Comparison of ENCODE assay signal across 12 cellular contexts in the genomic region with DNA sequence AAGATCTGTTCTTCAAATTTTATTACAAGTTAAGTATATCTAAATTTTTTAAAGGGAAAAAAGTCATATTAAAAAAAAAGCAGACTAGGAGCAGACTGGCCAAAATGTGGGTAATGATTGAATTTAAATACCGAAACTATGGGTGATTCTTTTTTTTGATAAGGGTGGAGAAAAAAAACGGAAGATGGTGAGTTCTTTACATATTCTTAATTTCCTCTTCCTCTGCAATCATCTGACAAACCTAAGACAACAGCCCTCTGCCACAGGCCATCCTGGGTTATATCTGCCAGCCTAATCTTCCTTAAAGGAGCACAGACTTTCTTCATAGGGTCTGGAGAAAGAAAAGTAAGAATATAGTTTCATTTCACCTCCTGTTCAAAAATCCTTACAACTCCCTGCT.
DNase-seq lines count a peak whose midpoint lies in the region; ATAC-seq, FAIRE-seq and TF ChIP-seq lines count a peak whose summit lies in the region.
"Had no signal": no experiment of that assay in that cellular context is flagged by ENCODE, and none has a peak within 500 bp of the region (broad histone marks: within the 10 kb centered on the region; RNA-seq: fewer than 3 reads in every experiment).

No MANE protein-coding gene starts in this region.

- ATAC-seq in T-cell (replicated peaks in 1 of 4) (no peak), GM18858 (IDR thresholded peaks at IDR 0.05; ENCODE audit: unreplicated experiment) (no peak), body of pancreas (no peak)
- ATAC-seq: foreskin keratinocyte had no signal

- no peak overlapping the region for H3K9ac ChIP-seq in kidney (ENCODE audit: low read length in 2 of 2)

- intact Hi-C loops in activated CD4-positive, alpha-beta memory T cell treated with anti-CD3 and anti-CD28 coated beads for 36 hours (cut with micrococcal nuclease) = loop anchor here (5.0 kb wide), 1 partner anchor 37 kb away; no protein-coding TSS in a partner anchor
- intact Hi-C loops in kidney (cut with DNase I) (no loop called here), body of pancreas (cut with DNase I) (no loop called here)

- H3K9me3 ChIP-seq in kidney (ENCODE audit: control insufficient read depth in 1 of 2, low read length in 2 of 2) (no peaks in the 10 kb centered on the region), body of pancreas (no peaks in the 10 kb centered on the region)
- H3K9me3 ChIP-seq: SJCRH30 had no signal

- H3K4me1 ChIP-seq in kidney (ENCODE audit: control insufficient read depth in 1 of 2, insufficient read depth in 1 of 2, low read depth in 1 of 2, low read length in 2 of 2) (peaks cover 24 to 32% of the 10 kb centered on the region in 2 donors), body of pancreas (peaks cover 49% of the 10 kb centered on the region)

- peak overlapping the region; percentile 38 to 63 for H3K27ac ChIP-seq in kidney (ENCODE audit: low read depth in 2 of 2, low read length in 2 of 2)
- peak overlapping the region; percentile 9 for H3K27ac ChIP-seq in substantia nigra (ENCODE audit: low read depth, low read length, poor library complexity, severe bottlenecking)
- H3K27ac ChIP-seq in body of pancreas = peak overlapping the region in 2 of 4 donors; percentile 3 to 82
- H3K27ac ChIP-seq: foreskin keratinocyte, SJCRH30 had no signal

- H3K36me3 ChIP-seq in kidney (ENCODE audit: control insufficient read depth in 1 of 2, insufficient read depth in 2 of 2, low read length in 2 of 2) = no peaks in the 10 kb centered on the region
- no peaks in the 10 kb centered on the region for H3K36me3 ChIP-seq in body of pancreas (replicated peaks in 1 of 2; ENCODE audit: insufficient read depth in 1 of 2, low read depth in 2 of 2)
- H3K36me3 ChIP-seq: SJCRH30 had no signal

- no peaks in the 10 kb centered on the region for H3K27me3 Mint-ChIP-seq in activated CD4-positive, alpha-beta memory T cell treated with anti-CD3 and anti-CD28 coated beads, Interleukin-2, amount 10 ng/mL, durations not matched to agents 7 days and 5 days
- H3K27me3 Mint-ChIP-seq in activated CD4-positive, alpha-beta memory T cell treated with anti-CD3 and anti-CD28 coated beads for 36 hours = no peaks in the 10 kb centered on the region
- H3K27me3 Mint-ChIP-seq in T-cell (no peaks in the 10 kb centered on the region), glutamatergic neuron (ENCODE audit: unreplicated experiment) (peaks cover 1% of the 10 kb centered on the region)

- peaks cover 57% of the 10 kb centered on the region for H3K4me1 Mint-ChIP-seq in activated CD4-positive, alpha-beta memory T cell treated with anti-CD3 and anti-CD28 coated beads, Interleukin-2, amount 10 ng/mL, durations not matched to agents 7 days and 5 days
- H3K4me1 Mint-ChIP-seq in activated CD4-positive, alpha-beta memory T cell treated with anti-CD3 and anti-CD28 coated beads for 36 hours (ENCODE audit: low read depth) = peaks cover 48% of the 10 kb centered on the region
- peaks cover 68 to 74% (median 74%) of the 10 kb centered on the region in 3 donors for H3K4me1 Mint-ChIP-seq in T-cell
- H3K4me1 Mint-ChIP-seq in glutamatergic neuron (ENCODE audit: low read depth, unreplicated experiment) = peaks cover 26% of the 10 kb centered on the region

- H3K4me3 ChIP-seq in kidney (ENCODE audit: low read length in 2 of 2) (no peak overlapping the region), body of pancreas (no peak overlapping the region)
- H3K4me3 ChIP-seq: lung, SJCRH30 had no signal

- WGBS in body of pancreas, 2 donors = 64 to 76% methylated on average over 2 of the region's 2 CpGs

- peak overlapping the region; percentile 54 for H3K27ac Mint-ChIP-seq in activated CD4-positive, alpha-beta memory T cell treated with anti-CD3 and anti-CD28 coated beads, Interleukin-2, amount 10 ng/mL, durations not matched to agents 7 days and 5 days
- no peak overlapping the region for H3K27ac Mint-ChIP-seq in activated CD4-positive, alpha-beta memory T cell treated with anti-CD3 and anti-CD28 coated beads for 36 hours
- H3K27ac Mint-ChIP-seq in T-cell = peak overlapping the region in 1 of 2 donors; percentile 32
- H3K27ac Mint-ChIP-seq in glutamatergic neuron (ENCODE audit: unreplicated experiment) = no peak overlapping the region

- POLR2A ChIA-PET in activated CD4-positive, alpha-beta memory T cell treated with anti-CD3 and anti-CD28 coated beads, Interleukin-2, amount 10 ng/mL, durations not matched to agents 7 days and 5 days (lab: Charles Lee) = no interaction called here
- POLR2A ChIA-PET in activated CD4-positive, alpha-beta memory T cell treated with anti-CD3 and anti-CD28 coated beads for 36 hours (lab: Charles Lee) = no interaction called here
- POLR2A ChIA-PET in T-cell (lab: Charles Lee) = no interaction called here

- TF ChIP-seq CTCF in kidney (IDR thresholded peaks at IDR 0.05; ENCODE audit: borderline replicate concordance, extremely low read depth, insufficient read depth) (no peak), glutamatergic neuron (IDR thresholded peaks at IDR 0.05; ENCODE audit: partially characterized antibody, unreplicated experiment) (no peak), body of pancreas (IDR thresholded peaks at IDR 0.05) (no peak)

- H3K36me3 Mint-ChIP-seq in activated CD4-positive, alpha-beta memory T cell treated with anti-CD3 and anti-CD28 coated beads, Interleukin-2, amount 10 ng/mL, durations not matched to agents 7 days and 5 days (ENCODE audit: low read depth) = no peaks in the 10 kb centered on the region
- H3K36me3 Mint-ChIP-seq in activated CD4-positive, alpha-beta memory T cell treated with anti-CD3 and anti-CD28 coated beads for 36 hours = peaks cover 1% of the 10 kb centered on the region
- H3K36me3 Mint-ChIP-seq in T-cell (peaks cover 6% of the 10 kb centered on the region), glutamatergic neuron (ENCODE audit: unreplicated experiment) (no peaks in the 10 kb centered on the region)

- CTCF ChIA-PET in activated CD4-positive, alpha-beta memory T cell treated with anti-CD3 and anti-CD28 coated beads, Interleukin-2, amount 10 ng/mL, durations not matched to agents 7 days and 5 days (lab: Charles Lee) = no interaction called here
- CTCF ChIA-PET in activated CD4-positive, alpha-beta memory T cell treated with anti-CD3 and anti-CD28 coated beads for 36 hours (lab: Charles Lee) = no interaction called here
- CTCF ChIA-PET in T-cell (lab: Charles Lee) = no interaction called here

- no peak overlapping the region for H3K4me3 Mint-ChIP-seq in activated CD4-positive, alpha-beta memory T cell treated with anti-CD3 and anti-CD28 coated beads, Interleukin-2, amount 10 ng/mL, durations not matched to agents 7 days and 5 days
- no peak overlapping the region for H3K4me3 Mint-ChIP-seq in activated CD4-positive, alpha-beta memory T cell treated with anti-CD3 and anti-CD28 coated beads for 36 hours
- H3K4me3 Mint-ChIP-seq in T-cell = peak overlapping the region in 2 of 3 donors; percentile 4 to 25
- no peak overlapping the region for H3K4me3 Mint-ChIP-seq in glutamatergic neuron (ENCODE audit: unreplicated experiment)

- no peak for TF ChIP-seq POLR2A in body of pancreas (IDR thresholded peaks at IDR 0.05)

- H3K9me3 Mint-ChIP-seq in activated CD4-positive, alpha-beta memory T cell treated with anti-CD3 and anti-CD28 coated beads, Interleukin-2, amount 10 ng/mL, durations not matched to agents 7 days and 5 days = no peaks in the 10 kb centered on the region
- no peaks in the 10 kb centered on the region for H3K9me3 Mint-ChIP-seq in activated CD4-positive, alpha-beta memory T cell treated with anti-CD3 and anti-CD28 coated beads for 36 hours
- no peaks in the 10 kb centered on the region for H3K9me3 Mint-ChIP-seq in T-cell
- H3K9me3 Mint-ChIP-seq in glutamatergic neuron (ENCODE audit: unreplicated experiment) = peaks cover 3% of the 10 kb centered on the region

- H3K27me3 ChIP-seq in body of pancreas = no peaks in the 10 kb centered on the region
- H3K27me3 ChIP-seq: foreskin keratinocyte, SJCRH30 had no signal

- DNase-seq in activated CD4-positive, alpha-beta memory T cell treated with anti-CD3 and anti-CD28 coated beads, Interleukin-2, amount 10 ng/mL, durations not matched to agents 7 days and 5 days = no peak
- no peak for DNase-seq in activated CD4-positive, alpha-beta memory T cell treated with anti-CD3 and anti-CD28 coated beads for 36 hours
- DNase-seq in T-cell (no peak), kidney (no peak), substantia nigra (lab: John Stamatoyannopoulos, UW) (no peak), glutamatergic neuron (no peak), body of pancreas (no peak)
- DNase-seq: foreskin keratinocyte, NCI-H524 treated with DMSO at 0.1 percent for 48 hours, SJCRH30 had no signal

- no peak for FAIRE-seq in kidney (lab: Jason Lieb, UNC)

Comparison
In these comparisons a context has a peak if more than half of its experiments do, and no peak if none do; other contexts are left out.
1. H3K4me3 Mint-ChIP-seq: peak in T-cell (2 of 3); none in activated CD4-positive, alpha-beta memory T cell treated with anti-CD3 and anti-CD28 coated beads, Interleukin-2, amount 10 ng/mL, durations not matched to agents 7 days and 5 days (single experiment), activated CD4-positive, alpha-beta memory T cell treated with anti-CD3 and anti-CD28 coated beads for 36 hours (single experiment) and glutamatergic neuron (single experiment).